Comparison of ENCODE assay signal across 11 cellular contexts in genomic region chr4:82567444-82567843, GRCh38. TPM values are rescaled to one million over a fixed set of nuclear protein-coding genes. Genes with fewer than 3 reads are reported as not detected.
"Had no signal": no experiment of that assay in that cellular context is flagged by ENCODE, and none has a peak within 500 bp of the region (broad histone marks: within the 10 kb centered on the region; RNA-seq: fewer than 3 reads in every experiment).

No MANE protein-coding gene starts in this region.

- H3K4me3 ChIP-seq: GM23248, GM23338, HAP-1 had no signal

- H3K36me3 ChIP-seq: HAP-1 had no signal

- FAIRE-seq: H1, H54 had no signal

- ATAC-seq: GM23338, HCT116 had no signal

- H3K4me1 ChIP-seq: HAP-1 had no signal

- H3K9ac ChIP-seq: GM23248 had no signal

- H3K4me2 ChIP-seq: GM23338 had no signal

- H3K9me3 ChIP-seq: HAP-1 had no signal

- H3K27ac ChIP-seq: GM23248 had no signal

- DNase-seq: GM23248, GOT3, H7, H9, HCEC 1CT, HFFc6 had no signal

- H2AFZ ChIP-seq: GM23248, GM23338 had no signal

RNA-seq across cellular contexts. Expression of gene TMEM150C, which starts 5.7 kb away (rescaled TPM):
- total RNA-seq: HFFc6 had no signal
